Comparison of ENCODE assay signal across 8 cellular contexts in genomic region chr10:95864906-95865813, GRCh38. TPM values are rescaled to one million over a fixed set of nuclear protein-coding genes. Genes with fewer than 3 reads are reported as not detected.
DNase-seq lines count a peak whose midpoint lies in the region; ATAC-seq lines count a peak whose summit lies in the region.

No MANE protein-coding gene starts in this region.

- H3K9me3 Mint-ChIP-seq in central memory CD8-positive, alpha-beta T cell, result no peaks in the 10 kb centered on the region

- H3K27me3 Mint-ChIP-seq in central memory CD8-positive, alpha-beta T cell, result no peaks in the 10 kb centered on the region

- peaks cover 1% of the 10 kb centered on the region for H3K36me3 Mint-ChIP-seq in central memory CD8-positive, alpha-beta T cell (ENCODE audit: insufficient read depth)

- H3K4me3 Mint-ChIP-seq in central memory CD8-positive, alpha-beta T cell, result no peak overlapping the region

- no peak overlapping the region for H3K27ac Mint-ChIP-seq in central memory CD8-positive, alpha-beta T cell (ENCODE audit: low read depth)

- no peaks in the 10 kb centered on the region for H3K4me1 Mint-ChIP-seq in central memory CD8-positive, alpha-beta T cell

- ATAC-seq in GM21423 (IDR thresholded peaks at IDR 0.05; ENCODE audit: unreplicated experiment) (peak; percentile 93), HG03571 (IDR thresholded peaks at IDR 0.05; ENCODE audit: unreplicated experiment) (peak; percentile 92)
- peak; percentile 76 for ATAC-seq in central memory CD8-positive, alpha-beta T cell (replicated peaks; ENCODE audit: extremely low read depth, poor library complexity, severe bottlenecking)
- ATAC-seq in stimulated activated naive CD8-positive, alpha-beta T cell treated with anti-CD3 and anti-CD28 coated beads, Interleukin-15, Interleukin-2, amounts not matched to agents 100 U/mL and 50 U/mL, for 24 hours, result peak; percentile 86

- DNase-seq in NCI-H510A treated with DMSO at 0.1 percent for 48 hours (lab: John Stamatoyannopoulos, UW) (peak; percentile 20), NCI-H510A (lab: John Stamatoyannopoulos, UW) (no peak), SK-N-DZ (ENCODE audit: low spot score) (peak; percentile 20), kidney tubule cell (ENCODE audit: low spot score) (peak; percentile 65)
- DNase-seq in central memory CD8-positive, alpha-beta T cell (ENCODE audit: low spot score in 2 of 2), result peak; percentile 14 to 28
- peak; percentile 24 for DNase-seq in stimulated activated naive CD8-positive, alpha-beta T cell treated with anti-CD3 and anti-CD28 coated beads, Interleukin-15, Interleukin-2, amounts not matched to agents 100 U/mL and 50 U/mL, for 24 hours

RNA-seq across cellular contexts. Expression of gene CC2D2B, which starts 42.6 kb away (rescaled TPM):
- polyA plus RNA-seq in SK-N-DZ (2014; cell fraction: cytosol; rRNA removed), result 0.08 and 0.19 TPM in 2 replicates
- polyA plus RNA-seq in SK-N-DZ (2014; cell fraction: nucleus; rRNA removed), result 0.73 TPM in 1 of 2 replicates, not detected in the other
